In the genomic region with DNA sequence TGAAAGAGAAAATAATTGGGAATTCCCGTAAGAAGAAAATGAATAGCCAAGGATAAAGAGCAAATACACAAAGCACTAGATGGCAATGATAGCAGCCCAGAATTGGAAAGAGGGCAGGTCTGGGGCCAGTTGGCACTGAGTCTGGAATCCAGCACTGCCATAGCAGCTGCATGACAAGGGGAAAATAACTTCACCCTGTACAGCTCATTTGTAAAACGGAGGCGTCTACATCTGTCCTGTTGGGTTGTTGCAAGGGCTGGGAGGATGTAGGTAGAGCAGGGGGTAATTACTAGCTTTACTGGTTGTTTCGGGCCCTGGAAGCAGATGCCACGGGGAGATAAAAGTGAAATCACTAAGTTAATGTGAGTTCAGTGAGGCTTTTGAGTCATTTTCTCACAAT, we compare ENCODE assay signal across 11 cellular contexts.
A peak's percentile ranks its signal among the peaks of the same experiment; 100 is the strongest.
DNase-seq lines count a peak whose midpoint lies in the region; TF ChIP-seq lines count a peak whose summit lies in the region.
"Had no signal": no experiment of that assay in that cellular context is flagged by ENCODE, and none has a peak within 500 bp of the region (broad histone marks: within the 10 kb centered on the region; RNA-seq: fewer than 3 reads in every experiment).

No MANE protein-coding gene starts in this region.

- 41 to 61% (median 52%) methylated on average over 5 of the region's 5 CpGs for WGBS in spleen, 5 donors

- no peak for TF ChIP-seq POLR2A in spleen (IDR thresholded peaks at IDR 0.05)

- intact Hi-C loops in spleen (cut with DNase I; ENCODE audit: low total_unique reads) = no loop called here

- DNase-seq in NCI-H2227 (lab: John Stamatoyannopoulos, UW; ENCODE audit: unreplicated experiment) (peak; percentile 71), coronary artery (ENCODE audit: low spot score) (no peak), left kidney (ENCODE audit: low read depth, low spot score) (peak; percentile 24), middle frontal gyrus (ENCODE audit: extremely low spot score, low spot score) (no peak), spleen (no peak)
- no peak for DNase-seq in activated naive CD4-positive, alpha-beta T cell treated with Interleukin-2 at 50 U/mL for 16 hours
- DNase-seq: H9, natural killer cell, NCI-H526, upper lobe of right lung had no signal

- TF ChIP-seq CTCF in coronary artery (IDR thresholded peaks at IDR 0.05) (no peak), spleen (IDR thresholded peaks at IDR 0.05 in 8 of 11, conservative IDR thresholded peaks at IDR 0.05 in 3 of 11) (no peak)

- H3K4me3 ChIP-seq in coronary artery (no peak overlapping the region), stomach smooth muscle (ENCODE audit: low read length in 2 of 2) (peak overlapping the region in 1 of 2 donors; percentile 23), spleen (no peak overlapping the region)
- H3K4me3 ChIP-seq: upper lobe of right lung had no signal

- H3K4me1 ChIP-seq in stomach smooth muscle (ENCODE audit: control insufficient read depth, insufficient read depth, low read length) (peaks cover 16% of the 10 kb centered on the region), spleen (no peaks in the 10 kb centered on the region)
- H3K4me1 ChIP-seq: upper lobe of right lung had no signal

- H3K9me3 ChIP-seq in stomach smooth muscle (ENCODE audit: control insufficient read depth in 2 of 2, low read length in 2 of 2) (no peaks in the 10 kb centered on the region), spleen (no peaks in the 10 kb centered on the region)
- H3K9me3 ChIP-seq: upper lobe of right lung had no signal

- H3K27ac ChIP-seq in coronary artery (peak overlapping the region; percentile 74 to 77), stomach smooth muscle (ENCODE audit: low read length) (peak overlapping the region; percentile 64), spleen (no peak overlapping the region)
- H3K27ac ChIP-seq: upper lobe of right lung had no signal

- H3K27me3 ChIP-seq in stomach smooth muscle (ENCODE audit: control insufficient read depth in 1 of 2, insufficient read depth in 2 of 2, low read length in 2 of 2) = no peaks in the 10 kb centered on the region
- H3K27me3 ChIP-seq in spleen (replicated peaks in 1 of 7) = no peaks in the 10 kb centered on the region
- H3K27me3 ChIP-seq: upper lobe of right lung had no signal

- H3K36me3 ChIP-seq in stomach smooth muscle (ENCODE audit: control insufficient read depth in 2 of 2, insufficient read depth in 2 of 2, low read length in 2 of 2) (peaks cover 14 to 23% of the 10 kb centered on the region in 2 donors), spleen (no peaks in the 10 kb centered on the region)
- H3K36me3 ChIP-seq: upper lobe of right lung had no signal

- H3K9ac ChIP-seq in stomach smooth muscle (ENCODE audit: low read length in 2 of 2) = peak overlapping the region; percentile 6 to 13

Comparison
In these comparisons a context has a peak if more than half of its experiments do, and no peak if none do; other contexts are left out.
1. DNase-seq: peak in NCI-H2227 (single experiment) and left kidney (single experiment); none in coronary artery (single experiment), activated naive CD4-positive, alpha-beta T cell treated with Interleukin-2 at 50 U/mL for 16 hours (single experiment), middle frontal gyrus (single experiment) and spleen (single experiment).
2. H3K27ac ChIP-seq: peak in coronary artery (2 of 2) and stomach smooth muscle (single experiment); none in spleen (0 of 8).